Comparison of ENCODE assay signal across 19 cellular contexts in the genomic region with DNA sequence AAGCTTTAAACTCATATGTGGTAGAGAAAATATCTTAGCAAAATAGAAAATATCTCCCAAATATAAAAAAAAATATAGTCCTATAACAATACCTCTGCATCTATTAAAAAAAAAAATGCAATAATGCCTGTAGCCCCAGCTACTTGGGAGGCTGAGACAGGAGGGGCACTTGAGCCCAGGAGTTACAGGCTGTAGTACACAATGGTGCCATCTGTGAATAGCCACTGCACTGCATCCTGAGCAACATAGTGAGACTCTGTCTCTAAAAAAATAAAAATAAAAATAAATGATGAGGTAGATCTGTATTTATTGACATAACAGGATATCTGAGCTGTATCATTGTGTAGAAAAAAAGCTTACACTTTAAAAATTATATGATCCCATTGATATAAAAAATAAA.
A peak's percentile ranks its signal among the peaks of the same experiment; 100 is the strongest.
DNase-seq lines count a peak whose midpoint lies in the region; ATAC-seq and TF ChIP-seq lines count a peak whose summit lies in the region.
"Had no signal": no experiment of that assay in that cellular context is flagged by ENCODE, and none has a peak within 500 bp of the region (broad histone marks: within the 10 kb centered on the region; RNA-seq: fewer than 3 reads in every experiment).

No MANE protein-coding gene starts in this region.

- H3K36me3 Mint-ChIP-seq in mesothelial cell of epicardium = peaks cover 10% of the 10 kb centered on the region

- TF ChIP-seq CTCF in Panc1 (IDR thresholded peaks at IDR 0.05) = no peak
- no peak for TF ChIP-seq CTCF in mesothelial cell of epicardium (IDR thresholded peaks at IDR 0.05; ENCODE audit: unreplicated experiment)
- TF ChIP-seq CTCF in adrenal gland (IDR thresholded peaks at IDR 0.05) = no peak

- no peak overlapping the region for H3K4me3 Mint-ChIP-seq in mesothelial cell of epicardium
- H3K4me3 Mint-ChIP-seq: CD8-positive, alpha-beta T cell; HFFc6 had no signal

- in situ Hi-C loops in Panc1 (cut with HindIII; ENCODE audit: low pct_unique_long_range_greater_than_20kb, low sequenced_read_pairs) = no loop called here

- POLR2A ChIA-PET in Panc1 (lab: Charles Lee) = no interaction called here

- no peak overlapping the region for H3K9ac ChIP-seq in mesendoderm (ENCODE audit: low read length)
- H3K9ac ChIP-seq: BLaER1 treated with 17β-estradiol and CSF1 and Interleukin-3, amounts not matched to agents 10 nM and 100 nM had no signal

- no peaks in the 10 kb centered on the region for H3K79me2 ChIP-seq in mesendoderm (ENCODE audit: control insufficient read depth, insufficient read depth, low read length)

- H3K27ac Mint-ChIP-seq in mesothelial cell of epicardium = no peak overlapping the region
- H3K27ac Mint-ChIP-seq: CD8-positive, alpha-beta T cell; HFFc6 had no signal

- H3K9me3 ChIP-seq in Panc1 (ENCODE audit: control insufficient read depth, insufficient read depth, low read depth, low read length) (no peaks in the 10 kb centered on the region), adrenal gland (replicated peaks in 1 of 3) (no peaks in the 10 kb centered on the region)
- H3K9me3 ChIP-seq: A549; BLaER1 treated with 17β-estradiol and CSF1 and Interleukin-3, amounts not matched to agents 10 nM and 100 nM had no signal

- no peak overlapping the region for H2BK15ac ChIP-seq in mesendoderm (replicated peaks; ENCODE audit: low read depth)

- no peaks in the 10 kb centered on the region for H3K9me3 Mint-ChIP-seq in mesothelial cell of epicardium
- H3K9me3 Mint-ChIP-seq: CD8-positive, alpha-beta T cell; HFFc6 had no signal

- intact Hi-C loops in Panc1 (cut with micrococcal nuclease; ENCODE audit: unreplicated experiment) = no loop called here
- intact Hi-C loops in adrenal gland (cut with DNase I) = no loop called here

- CTCF ChIA-PET in Panc1 (lab: Charles Lee) = no interaction called here

- peak; percentile 73; the same call in 1 of the 2 replicates for ATAC-seq in Panc1
- no peak for ATAC-seq in HG02884 (IDR thresholded peaks at IDR 0.05; ENCODE audit: unreplicated experiment)
- ATAC-seq: CD8-positive, alpha-beta T cell; HCT116 had no signal

- DNase-seq in DMS 273 (lab: John Stamatoyannopoulos, UW; ENCODE audit: unreplicated experiment) = peak; percentile 10
- no peak for DNase-seq in DMS 273 treated with DMSO at 0.1 percent for 48 hours (lab: John Stamatoyannopoulos, UW)
- DNase-seq in Panc1 (ENCODE audit: low read depth, low spot score) = no peak
- peak; percentile 15 for DNase-seq in mesendoderm
- no peak for DNase-seq in mesothelial cell of epicardium (ENCODE audit: low spot score in 2 of 2, unreplicated experiment in 2 of 2)
- no peak for DNase-seq in RKO (ENCODE audit: low spot score)
- DNase-seq in adrenal gland = no peak
- DNase-seq: Calu3; CD8-positive, alpha-beta T cell; GDM1; GOT3; H7; HFFc6 had no signal

- H2BK120ac ChIP-seq in mesendoderm (ENCODE audit: low read depth, low read length) = no peak overlapping the region

- no peak overlapping the region for H3K4me2 ChIP-seq in mesendoderm (ENCODE audit: low read length)
- H3K4me2 ChIP-seq: A549; BLaER1 treated with 17β-estradiol and CSF1 and Interleukin-3, amounts not matched to agents 10 nM and 100 nM had no signal

- peaks cover 5% of the 10 kb centered on the region for H3K4me1 Mint-ChIP-seq in mesothelial cell of epicardium

- H3K56ac ChIP-seq in mesendoderm (ENCODE audit: low read length) = no peak overlapping the region

- no peaks in the 10 kb centered on the region for H3K27me3 ChIP-seq in Panc1 (ENCODE audit: control insufficient read depth, insufficient read depth, low read length)
- H3K27me3 ChIP-seq in mesendoderm (ENCODE audit: insufficient read depth, low read length, poor library complexity) = no peaks in the 10 kb centered on the region
- no peaks in the 10 kb centered on the region for H3K27me3 ChIP-seq in adrenal gland
- H3K27me3 ChIP-seq: BLaER1 treated with 17β-estradiol and CSF1 and Interleukin-3, amounts not matched to agents 10 nM and 100 nM had no signal

- H3K36me3 ChIP-seq in Panc1 (ENCODE audit: control insufficient read depth, insufficient read depth, low read length) (peaks cover 4% of the 10 kb centered on the region; the same call in 1 of the 2 replicates), mesendoderm (ENCODE audit: control insufficient read depth, insufficient read depth, low read length) (no peaks in the 10 kb centered on the region), adrenal gland (replicated peaks in 1 of 2) (no peaks in the 10 kb centered on the region)

- no peak overlapping the region for H3K4me3 ChIP-seq in Panc1 (ENCODE audit: low read depth in 2 of 2, low read length in 2 of 2)
- H3K4me3 ChIP-seq in mesendoderm (ENCODE audit: low read length) = no peak overlapping the region
- no peak overlapping the region for H3K4me3 ChIP-seq in adrenal gland
- H3K4me3 ChIP-seq: A549; BLaER1 treated with 17β-estradiol and CSF1 and Interleukin-3, amounts not matched to agents 10 nM and 100 nM had no signal

- no TSS peak for BruUV-seq in Panc1 (replicated peaks; lab: Mats Ljungman, UMichigan)

- no peak overlapping the region for H4K8ac ChIP-seq in mesendoderm (ENCODE audit: low read depth, low read length)

- H2AK5ac ChIP-seq in mesendoderm (ENCODE audit: low read length) = no peak overlapping the region

- H3K23ac ChIP-seq in mesendoderm (ENCODE audit: low read length) = no peak overlapping the region

- H3K27me3 Mint-ChIP-seq in mesothelial cell of epicardium (ENCODE audit: low read depth) = no peaks in the 10 kb centered on the region

- no peaks in the 10 kb centered on the region for H3K79me1 ChIP-seq in mesendoderm (ENCODE audit: low read length)

- H3K4ac ChIP-seq in mesendoderm (ENCODE audit: low read depth, low read length) = no peak overlapping the region

- H4K5ac ChIP-seq in mesendoderm (ENCODE audit: low read length) = no peak overlapping the region

- H3K18ac ChIP-seq in mesendoderm (ENCODE audit: low read length) = no peak overlapping the region

- H3K27ac ChIP-seq in Panc1 (ENCODE audit: low read length) (no peak overlapping the region), mesendoderm (ENCODE audit: low read depth, low read length) (no peak overlapping the region), adrenal gland (no peak overlapping the region)
- H3K27ac ChIP-seq: 22Rv1; A549; BLaER1 treated with 17β-estradiol and CSF1 and Interleukin-3, amounts not matched to agents 10 nM and 100 nM; HL-60 had no signal

- H3K4me1 ChIP-seq in Panc1 (ENCODE audit: control insufficient read depth, insufficient read depth, low read length) (no peaks in the 10 kb centered on the region), mesendoderm (ENCODE audit: control insufficient read depth, low read depth, low read length) (no peaks in the 10 kb centered on the region), adrenal gland (replicated peaks in 1 of 2) (peaks cover 0 to 10% of the 10 kb centered on the region in 2 donors)
- H3K4me1 ChIP-seq: A549; BLaER1 treated with 17β-estradiol and CSF1 and Interleukin-3, amounts not matched to agents 10 nM and 100 nM had no signal

- no peak for TF ChIP-seq POLR2A in adrenal gland (IDR thresholded peaks at IDR 0.05)

- no peak overlapping the region for H2BK5ac ChIP-seq in mesendoderm (ENCODE audit: low read length)

Comparison
In these comparisons a context has a peak if more than half of its experiments do, and no peak if none do; other contexts are left out.
1. DNase-seq: peak in DMS 273 (single experiment) and mesendoderm (single experiment); none in DMS 273 treated with DMSO at 0.1 percent for 48 hours (single experiment), Panc1 (single experiment), mesothelial cell of epicardium (0 of 2), RKO (single experiment) and adrenal gland (0 of 7).